Comparison of ENCODE assay signal across 15 cellular contexts in genomic region chr7:44218418-44219201, GRCh38. TPM values are rescaled to one million over a fixed set of nuclear protein-coding genes. Genes with fewer than 3 reads are reported as not detected.
DNase-seq lines count a peak whose midpoint lies in the region; ATAC-seq and TF ChIP-seq lines count a peak whose summit lies in the region.
"Had no signal": no experiment of that assay in that cellular context is flagged by ENCODE, and none has a peak within 500 bp of the region (broad histone marks: within the 10 kb centered on the region; RNA-seq: fewer than 3 reads in every experiment).

No MANE protein-coding gene starts in this region.

- H3K4me3 ChIP-seq in NT2/D1 (ENCODE audit: insufficient read length, low read depth) (peak overlapping the region; percentile 1), fibroblast of pulmonary artery (replicated peaks; ENCODE audit: low read depth, low read length) (no peak overlapping the region), mucosa of descending colon (no peak overlapping the region)

- H3K27me3 ChIP-seq in NT2/D1 (ENCODE audit: insufficient read depth, insufficient read length): no peaks in the 10 kb centered on the region
- H3K27me3 ChIP-seq: foreskin keratinocyte had no signal

- TF ChIP-seq POLR2A in GM18505 (IDR thresholded peaks at IDR 0.05; ENCODE audit: borderline replicate concordance, extremely low read depth, insufficient read depth, insufficient read length): no peak

- H3K4me1 ChIP-seq in NT2/D1 (ENCODE audit: insufficient read depth, insufficient read length): peaks cover 38% of the 10 kb centered on the region
- no peaks in the 10 kb centered on the region for H3K4me1 ChIP-seq in mucosa of descending colon (ENCODE audit: low read depth)
- H3K4me1 ChIP-seq: foreskin keratinocyte had no signal

- ATAC-seq in mucosa of descending colon: no peak
- no peak for ATAC-seq in GM18505 (IDR thresholded peaks at IDR 0.05; ENCODE audit: unreplicated experiment)
- ATAC-seq: foreskin keratinocyte, HCT116, left colon had no signal

- intact Hi-C loops in mucosa of descending colon (cut with DNase I, micrococcal nuclease): no loop called here

- H3K36me3 ChIP-seq in NT2/D1 (ENCODE audit: insufficient read depth, insufficient read length, low read length) (peaks cover 15% of the 10 kb centered on the region), mucosa of descending colon (ENCODE audit: low read depth) (no peaks in the 10 kb centered on the region)

- TF ChIP-seq CTCF in fibroblast of pulmonary artery (IDR thresholded peaks at IDR 0.05; ENCODE audit: low read length, missing control alignments) (no peak), mucosa of descending colon (IDR thresholded peaks at IDR 0.05) (no peak)

- DNase-seq in DMS 273 (lab: John Stamatoyannopoulos, UW; ENCODE audit: unreplicated experiment) (peak; percentile 88), NT2/D1 (ENCODE audit: low read depth, low spot score) (peak; percentile 71), fibroblast of pulmonary artery (ENCODE audit: low read depth) (peak; percentile 25), mucosa of descending colon (peak in 2 of 3 donors; percentile 15 to 36), NOMO-1 treated with DMSO at 0.1 percent for 48 hours (lab: John Stamatoyannopoulos, UW; ENCODE audit: unreplicated experiment) (no peak)
- no peak for DNase-seq in stimulated activated CD4-positive, alpha-beta T cell treated with anti-CD3 and anti-CD28 coated beads, Interleukin-2, amount 100 ng/mL, for 24 hours
- no peak for DNase-seq in stimulated activated naive CD4-positive, alpha-beta T cell (lab: John Stamatoyannopoulos, UW)
- DNase-seq: cortex of kidney, DMS79 treated with DMSO at 0.1 percent for 48 hours, foreskin keratinocyte, NCI-H2081 treated with DMSO at 0.1 percent for 48 hours, SHP77 had no signal

- H3K9me3 ChIP-seq in NT2/D1 (ENCODE audit: insufficient read depth, low read length): no peaks in the 10 kb centered on the region; the same call in 1 of the 2 replicates
- no peaks in the 10 kb centered on the region for H3K9me3 ChIP-seq in mucosa of descending colon

- peak overlapping the region; percentile 57 for H3K9ac ChIP-seq in NT2/D1 (ENCODE audit: insufficient read length, low read depth)

RNA-seq across cellular contexts. Expression of gene YKT6, which starts 17.8 kb away (rescaled TPM):
- 10 to 100 TPM; 72.0 to 79.5 (median 79.0) TPM for total RNA-seq in mucosa of descending colon

RNA-seq across cellular contexts. Expression of gene GCK, which starts 29.4 kb away (rescaled TPM):
- total RNA-seq in mucosa of descending colon: under 1 TPM in 1 of 3 donors, not detected in 2; 0.17 TPM

Comparison
In these comparisons a context has a peak if more than half of its experiments do, and no peak if none do; other contexts are left out.
1. DNase-seq: peak in DMS 273 (single experiment), NT2/D1 (single experiment), fibroblast of pulmonary artery (single experiment) and mucosa of descending colon (2 of 3); none in stimulated activated CD4-positive, alpha-beta T cell treated with anti-CD3 and anti-CD28 coated beads, Interleukin-2, amount 100 ng/mL, for 24 hours (0 of 2), NOMO-1 treated with DMSO at 0.1 percent for 48 hours (single experiment) and stimulated activated naive CD4-positive, alpha-beta T cell (0 of 6).